ENCODE assay signal across 9 cellular contexts in genomic region chr2:95022309-95023221, GRCh38. TPM values are rescaled to one million over a fixed set of nuclear protein-coding genes. Genes with fewer than 3 reads are reported as not detected.
DNase-seq lines count a peak whose midpoint lies in the region; ATAC-seq and TF ChIP-seq lines count a peak whose summit lies in the region.
"Had no signal": no experiment of that assay in that cellular context is flagged by ENCODE, and none has a peak within 500 bp of the region (broad histone marks: within the 10 kb centered on the region; RNA-seq: fewer than 3 reads in every experiment).

No MANE protein-coding gene starts in this region.

- dilution Hi-C loops in IMR-90 (cut with HindIII; ENCODE audit: low sequenced_read_pairs, unreplicated experiment) = no loop called here

- no peak overlapping the region for H4K5ac ChIP-seq in IMR-90 (ENCODE audit: low read depth, low read length)

- DNase-seq in EH (ENCODE audit: low read depth) = peak; percentile 56
- DNase-seq in IMR-90 = peak; percentile 54
- peak; percentile 60 for DNase-seq in RKO (ENCODE audit: low spot score)
- DNase-seq in activated T-helper 1 cell treated with Interleukin-2 at 50 U/mL for 16 hours (ENCODE audit: low read depth) = peak; percentile 70
- DNase-seq in fibroblast of pulmonary artery (ENCODE audit: low read depth) = peak; percentile 62
- DNase-seq in occipital lobe (lab: John Stamatoyannopoulos, UW) = peak; percentile 74
- DNase-seq in thyroid gland = peak; percentile 80 to 83

- H4K20me1 ChIP-seq in IMR-90 (ENCODE audit: insufficient read depth, low read length) = no peaks in the 10 kb centered on the region

- H3K27me3 ChIP-seq in IMR-90 (ENCODE audit: control insufficient read depth, insufficient read depth, low read length) (peaks cover 79% of the 10 kb centered on the region), thyroid gland (no peaks in the 10 kb centered on the region)
- H3K27me3 ChIP-seq: ovary had no signal

- H3K4me2 ChIP-seq in IMR-90 (ENCODE audit: low read depth, low read length) = no peak overlapping the region

- H2AK5ac ChIP-seq in IMR-90 (ENCODE audit: low read depth, low read length) = no peak overlapping the region

- no peaks in the 10 kb centered on the region for H3K79me1 ChIP-seq in IMR-90 (ENCODE audit: low read depth in 1 of 2, low read length in 2 of 2)

- BruUV-seq in IMR-90 (replicated peaks; lab: Mats Ljungman, UMichigan) = no TSS peak

- no peaks in the 10 kb centered on the region for H3K9me1 ChIP-seq in IMR-90 (ENCODE audit: insufficient read depth, low read length)

- H3K9me3 ChIP-seq in IMR-90 (ENCODE audit: control insufficient read depth, insufficient read depth, low read length) (no peaks in the 10 kb centered on the region), thyroid gland (no peaks in the 10 kb centered on the region)
- H3K9me3 ChIP-seq: ovary had no signal

- H3K23ac ChIP-seq in IMR-90 (ENCODE audit: low read depth, low read length) = no peak overlapping the region

- H2BK15ac ChIP-seq in IMR-90 (ENCODE audit: low read depth, low read length) = no peak overlapping the region

- peak; percentile 76 for TF ChIP-seq RAD21 in IMR-90 (IDR thresholded peaks at IDR 0.05; ENCODE audit: low read length)

- H3K36me3 ChIP-seq in IMR-90 (ENCODE audit: control insufficient read depth, insufficient read depth, low read length) (no peaks in the 10 kb centered on the region), thyroid gland (no peaks in the 10 kb centered on the region)
- H3K36me3 ChIP-seq: ovary had no signal

- ATAC-seq in GM21619 (IDR thresholded peaks at IDR 0.05; ENCODE audit: unreplicated experiment) (peak; percentile 90), IMR-90 (ENCODE audit: low read depth) (peak; percentile 99)

- H2AK9ac ChIP-seq in IMR-90 (replicated peaks; ENCODE audit: low read depth, low read length, poor library complexity) = peak overlapping the region; percentile 89

- H3K4me3 ChIP-seq in IMR-90 (ENCODE audit: insufficient read depth, low read depth, low read length) (no peak overlapping the region), fibroblast of pulmonary artery (replicated peaks; ENCODE audit: low read depth, low read length) (no peak overlapping the region), thyroid gland (replicated peaks in 1 of 3) (no peak overlapping the region)
- H3K4me3 ChIP-seq: ovary had no signal

- H2AFZ ChIP-seq in IMR-90 (replicated peaks; ENCODE audit: low read length, poor library complexity) = peak overlapping the region; percentile 58

- in situ Hi-C loops in IMR-90 (cut with MboI; ENCODE audit: low sequenced_read_pairs) = loop anchor here (5.0 kb wide), 1 partner anchor 55 kb away; no protein-coding TSS in a partner anchor

- TF ChIP-seq POLR2A in IMR-90 (IDR thresholded peaks at IDR 0.05; ENCODE audit: low read depth, low read length) (no peak), thyroid gland (IDR thresholded peaks at IDR 0.05) (no peak)

- no peak overlapping the region for H4K91ac ChIP-seq in IMR-90 (ENCODE audit: insufficient read depth, low read depth, low read length)

- WGBS in IMR-90 (ENCODE audit: extremely low coverage in 2 of 2, insufficient read length in 1 of 2), 2 experiments = 69% methylated on average over 4 of the region's 15 CpGs; no CpG with 5 or more reads in 1 of the 2 experiments
- 26 to 30% methylated on average over 13 to 15 of the region's 15 CpGs for WGBS in thyroid gland, 2 donors

- H2BK5ac ChIP-seq in IMR-90 (ENCODE audit: low read depth, low read length, poor library complexity, severe bottlenecking) = no peak overlapping the region

- POLR2A ChIA-PET in IMR-90 (lab: Charles Lee; ENCODE audit: unreplicated experiment) = no interaction called here

- H3K56ac ChIP-seq in IMR-90 (ENCODE audit: extremely low read depth, insufficient read depth, low read length) = no peak overlapping the region

- H3K18ac ChIP-seq in IMR-90 (ENCODE audit: low read depth, low read length) = no peak overlapping the region

- H3K9ac ChIP-seq in IMR-90 (ENCODE audit: low read depth, low read length) = no peak overlapping the region

- peaks cover 4% of the 10 kb centered on the region; the same call in 1 of the 2 replicates for H3K4me1 ChIP-seq in IMR-90 (ENCODE audit: control insufficient read depth, insufficient read depth, low read length)
- H3K4me1 ChIP-seq in thyroid gland = peaks cover 28 to 58% of the 10 kb centered on the region in 2 donors

- no peak overlapping the region for H4K8ac ChIP-seq in IMR-90 (ENCODE audit: low read depth in 2 of 2, low read length in 2 of 2)

- H3K4ac ChIP-seq in IMR-90 (ENCODE audit: low read depth, low read length) = no peak overlapping the region

- intact Hi-C loops in IMR-90 (cut with micrococcal nuclease) = loop anchor here (1.0 kb wide), 5 partner anchors 31 to 185 kb away; partner anchors contain the start of gene ZNF892
- intact Hi-C loops in thyroid gland (cut with DNase I) = loop anchor here (2.0 to 5.0 kb wide), 2 partner anchors 56 to 95 kb away; no protein-coding TSS in a partner anchor

- H3K14ac ChIP-seq in IMR-90 (replicated peaks; ENCODE audit: low read depth, low read length) = no peak overlapping the region

- H2BK120ac ChIP-seq in IMR-90 (ENCODE audit: low read depth, low read length) = no peak overlapping the region

- TF ChIP-seq CTCF in IMR-90 (conservative IDR thresholded peaks at IDR 0.05; ENCODE audit: low read depth, low read length) (peak; percentile 90), fibroblast of pulmonary artery (IDR thresholded peaks at IDR 0.05; ENCODE audit: low read length, missing control alignments) (peak; percentile 97), thyroid gland (IDR thresholded peaks at IDR 0.05) (peak; percentile 77 to 97 (median 94))

- H3K27ac ChIP-seq in IMR-90 (ENCODE audit: insufficient read depth, low read length) = no peak overlapping the region
- peak overlapping the region; percentile 89 to 98 (median 92) for H3K27ac ChIP-seq in thyroid gland
- H3K27ac ChIP-seq: ovary had no signal

- CTCF ChIA-PET in IMR-90 (lab: Yijun Ruan, JAX) = interaction anchor here (0.5 to 1.9 kb wide), 12 partner anchors 8 to 96 kb away, joined by 3 to 9 read pairs (median 4); no protein-coding TSS in a partner anchor

- no peak overlapping the region for H2BK20ac ChIP-seq in IMR-90 (ENCODE audit: low read depth, low read length)

TF ChIP-seq in IMR-90, 13 proteins besides CTCF, POLR2A, EP300 and RAD21:
- TF ChIP-seq SMC3 (IDR thresholded peaks at IDR 0.05; ENCODE audit: low read depth, low read length) (peak; percentile 61), BHLHE40 (IDR thresholded peaks at IDR 0.05; ENCODE audit: low read depth, low read length) (no peak), FOS (IDR thresholded peaks at IDR 0.05; ENCODE audit: low read depth, low read length) (no peak)

RNA-seq across cellular contexts. Expression of gene MAL, which starts 2.9 kb away (rescaled TPM):
- total RNA-seq in IMR-90 (2012; rRNA removed) (not detected in 2 replicates), occipital lobe (not detected), thyroid gland (10 to 100 TPM in 3 of 4 donors, 1 to 10 TPM in 1; 5.6 to 19.3 (median 13.3) TPM)
- not detected in 2 replicates for polyA plus RNA-seq in IMR-90 (2012; rRNA removed)
- polyA plus RNA-seq in IMR-90 (2012; cell fraction: cytosol; rRNA removed) = not detected in 2 replicates
- polyA plus RNA-seq in IMR-90 (2012; cell fraction: nucleus; rRNA removed; ENCODE audit: low replicate concordance) = not detected in 2 replicates
